In the genomic region with DNA sequence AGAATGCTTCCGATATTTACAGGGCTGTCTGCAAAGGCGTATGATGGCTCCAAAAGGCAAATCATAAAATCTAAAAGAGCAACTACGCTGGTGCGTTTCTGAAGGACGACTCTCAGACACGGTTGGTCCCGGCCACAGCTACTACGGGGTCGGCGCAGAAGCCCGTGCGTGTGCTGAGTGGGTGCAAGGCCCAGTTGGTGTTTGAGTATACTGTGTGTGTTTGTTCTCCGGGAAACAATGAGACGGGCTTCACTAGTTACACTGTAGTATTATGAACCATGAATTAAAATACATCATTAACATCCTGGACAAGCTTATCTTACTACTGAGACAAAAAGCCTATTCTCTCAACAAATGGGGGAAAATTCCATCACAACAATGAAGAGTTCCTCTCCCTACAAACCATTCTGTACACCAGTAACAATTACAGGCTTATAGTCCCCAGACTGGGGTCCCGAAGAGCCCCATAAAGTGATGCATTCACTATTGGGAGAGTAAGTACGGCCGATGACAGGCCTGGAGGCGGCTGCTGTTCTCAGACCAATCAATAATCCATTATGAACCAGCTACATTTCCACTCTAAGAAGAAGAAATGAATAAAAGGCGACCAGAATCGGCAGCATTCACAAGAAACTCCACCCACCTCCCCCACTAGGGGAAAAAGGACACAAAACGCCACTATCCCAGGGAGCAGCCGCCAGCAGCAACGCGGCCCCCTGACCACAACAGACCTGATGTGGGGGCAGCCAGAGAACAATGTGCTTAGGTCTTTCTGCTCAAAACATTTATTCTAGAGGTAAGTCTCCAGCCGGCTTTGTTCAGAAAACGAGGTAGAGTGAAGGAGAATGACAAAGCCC, we compare ENCODE assay signal across 8 cellular contexts. TPM values are rescaled to one million over a fixed set of nuclear protein-coding genes. Genes with fewer than 3 reads are reported as not detected.
DNase-seq lines count a peak whose midpoint lies in the region; ATAC-seq, FAIRE-seq and TF ChIP-seq lines count a peak whose summit lies in the region.

No MANE protein-coding gene starts in this region.

- H3K36me3 ChIP-seq in DOHH2 (ENCODE audit: control insufficient read depth, low read length) (peaks cover 3% of the 10 kb centered on the region), HUES48 (ENCODE audit: control insufficient read depth, insufficient read depth, low read length) (no peaks in the 10 kb centered on the region), astrocyte (ENCODE audit: insufficient read depth, low read length) (no peaks in the 10 kb centered on the region), smooth muscle cell (ENCODE audit: low read depth) (no peaks in the 10 kb centered on the region)

- peaks cover 3% of the 10 kb centered on the region; the same call in 1 of the 2 replicates for H3F3A ChIP-seq in DOHH2 (ENCODE audit: control insufficient read depth, insufficient read depth)
- H3F3A ChIP-seq in smooth muscle cell (ENCODE audit: low read depth) = peaks cover 49% of the 10 kb centered on the region

- H3K27ac ChIP-seq in DOHH2 (ENCODE audit: low read depth, low read length) = no peak overlapping the region
- H3K27ac ChIP-seq in HUES48 (ENCODE audit: low read depth, low read length) = peak overlapping the region; percentile 62
- peak overlapping the region; percentile 90 for H3K27ac ChIP-seq in astrocyte (ENCODE audit: low read depth, low read length)
- H3K27ac ChIP-seq in smooth muscle cell (ENCODE audit: low read depth) = peak overlapping the region; percentile 81

- H3K4me1 Mint-ChIP-seq in astrocyte (ENCODE audit: low read depth, unreplicated experiment) = peaks cover 73% of the 10 kb centered on the region
- peaks cover 65 to 67% of the 10 kb centered on the region in 2 donors for H3K4me1 Mint-ChIP-seq in immature natural killer cell

- no peak for FAIRE-seq in astrocyte (lab: Jason Lieb, UNC)

- peak overlapping the region; percentile 83 for H3K4me3 Mint-ChIP-seq in astrocyte (ENCODE audit: unreplicated experiment)
- H3K4me3 Mint-ChIP-seq in immature natural killer cell = peak overlapping the region; percentile 88 to 97 (median 93)

- H3K79me2 ChIP-seq in DOHH2 (ENCODE audit: control insufficient read depth, low read length) (peaks cover 100% of the 10 kb centered on the region), astrocyte (ENCODE audit: insufficient read depth, low read length) (peaks cover 94% of the 10 kb centered on the region), smooth muscle cell (ENCODE audit: low read depth) (peaks cover 74% of the 10 kb centered on the region)

- H3K9me3 ChIP-seq in DOHH2 (ENCODE audit: control insufficient read depth, insufficient read depth, low read length) (no peaks in the 10 kb centered on the region), HUES48 (ENCODE audit: control insufficient read depth, insufficient read depth, low read length) (no peaks in the 10 kb centered on the region), astrocyte (ENCODE audit: insufficient read depth, low read depth, low read length) (no peaks in the 10 kb centered on the region), smooth muscle cell (replicated peaks; ENCODE audit: low read depth) (no peaks in the 10 kb centered on the region)

- H3K27me3 ChIP-seq in DOHH2 (ENCODE audit: control insufficient read depth, low read length) = no peaks in the 10 kb centered on the region
- peaks cover 31% of the 10 kb centered on the region for H3K27me3 ChIP-seq in HUES48 (ENCODE audit: control insufficient read depth, insufficient read depth, low read length)
- no peaks in the 10 kb centered on the region for H3K27me3 ChIP-seq in astrocyte (ENCODE audit: insufficient read depth, low read length)
- H3K27me3 ChIP-seq in smooth muscle cell (ENCODE audit: low read depth) = no peaks in the 10 kb centered on the region

- H3K4me1 ChIP-seq in DOHH2 (ENCODE audit: control insufficient read depth, low read length) (peaks cover 47% of the 10 kb centered on the region), HUES48 (ENCODE audit: control insufficient read depth, insufficient read depth, low read length) (peaks cover 49% of the 10 kb centered on the region), astrocyte (ENCODE audit: insufficient read depth, low read length) (peaks cover 44% of the 10 kb centered on the region), smooth muscle cell (ENCODE audit: low read depth) (peaks cover 79% of the 10 kb centered on the region)

- DNase-seq in astrocyte (ENCODE audit: low read depth) = no peak
- no peak for DNase-seq in immature natural killer cell
- DNase-seq in smooth muscle cell (lab: John Stamatoyannopoulos, UW; ENCODE audit: unreplicated experiment) = no peak
- no peak for DNase-seq in stimulated activated naive CD4-positive, alpha-beta T cell (lab: John Stamatoyannopoulos, UW)
- DNase-seq in AG08396 (ENCODE audit: low spot score) = no peak

- WGBS in smooth muscle cell (ENCODE audit: low lambda C conversion rate) = 23% methylated on average over 26 of the region's 26 CpGs

- H3K27me3 Mint-ChIP-seq in astrocyte (ENCODE audit: low read depth, unreplicated experiment) = no peaks in the 10 kb centered on the region
- peaks cover 0 to 3% (median 1%) of the 10 kb centered on the region in 3 donors for H3K27me3 Mint-ChIP-seq in immature natural killer cell (ENCODE audit: low read depth in 3 of 3)

- H3K4me3 ChIP-seq in DOHH2 (ENCODE audit: low read length) = peak overlapping the region; percentile 58
- peak overlapping the region; percentile 50 for H3K4me3 ChIP-seq in HUES48 (ENCODE audit: low read depth, low read length)
- H3K4me3 ChIP-seq in astrocyte (ENCODE audit: insufficient read depth, low read depth, low read length) = peak overlapping the region; percentile 68
- H3K4me3 ChIP-seq in smooth muscle cell = peak overlapping the region; percentile 59

- H3K4me2 ChIP-seq in DOHH2 (ENCODE audit: low read length) (peak overlapping the region; percentile 72), astrocyte (ENCODE audit: low read length) (peak overlapping the region; percentile 92), smooth muscle cell (peak overlapping the region; percentile 91)

- H3K9me3 Mint-ChIP-seq in astrocyte (ENCODE audit: unreplicated experiment) = no peaks in the 10 kb centered on the region
- no peaks in the 10 kb centered on the region for H3K9me3 Mint-ChIP-seq in immature natural killer cell

- no peaks in the 10 kb centered on the region for H3K9me2 ChIP-seq in DOHH2 (replicated peaks; ENCODE audit: control insufficient read depth, low read length)

- no peak for TF ChIP-seq CTCF in DOHH2 (IDR thresholded peaks at IDR 0.05; ENCODE audit: low read depth, low read length, poor library complexity, severe bottlenecking)
- no peak for TF ChIP-seq CTCF in astrocyte (IDR thresholded peaks at IDR 0.05; ENCODE audit: insufficient read depth, low read depth, low read length)
- no peak for TF ChIP-seq CTCF in smooth muscle cell (IDR thresholded peaks at IDR 0.05; ENCODE audit: borderline replicate concordance, insufficient read depth, poor library complexity, severe bottlenecking)

- no peaks in the 10 kb centered on the region for H3K36me3 Mint-ChIP-seq in astrocyte (ENCODE audit: low read depth, unreplicated experiment)
- no peaks in the 10 kb centered on the region for H3K36me3 Mint-ChIP-seq in immature natural killer cell

- no peak for ATAC-seq in GM19397 (IDR thresholded peaks at IDR 0.05; ENCODE audit: unreplicated experiment)

- H2AFZ ChIP-seq in astrocyte (ENCODE audit: low read depth, low read length) = peak overlapping the region; percentile 55
- H2AFZ ChIP-seq in smooth muscle cell (ENCODE audit: low read depth) = no peak overlapping the region

- peaks cover 17% of the 10 kb centered on the region for H4K20me1 ChIP-seq in DOHH2 (ENCODE audit: control insufficient read depth, insufficient read depth, low read depth, low read length)
- H4K20me1 ChIP-seq in astrocyte (ENCODE audit: insufficient read depth, low read length) = peaks cover 10% of the 10 kb centered on the region
- peaks cover 97% of the 10 kb centered on the region for H4K20me1 ChIP-seq in smooth muscle cell (ENCODE audit: low read depth)

- H3K9ac ChIP-seq in HUES48 (ENCODE audit: low read depth, low read length) (no peak overlapping the region), astrocyte (ENCODE audit: low read length) (peak overlapping the region; percentile 89), smooth muscle cell (ENCODE audit: low read depth) (peak overlapping the region; percentile 71)

- H3K27ac Mint-ChIP-seq in astrocyte (ENCODE audit: unreplicated experiment) (peak overlapping the region; percentile 97), immature natural killer cell (peak overlapping the region; percentile 58 to 95 (median 90))

RNA-seq across cellular contexts. Expression of a gene that starts 43.3 kb away (rescaled TPM):
- total RNA-seq in astrocyte (55.9 and 59.8 TPM in 2 replicates), smooth muscle cell (24.2 and 32.3 TPM in 2 replicates)
- polyA plus RNA-seq in immature natural killer cell (1 to 10 TPM; 1.2 to 6.1 (median 2.0) TPM), smooth muscle cell (14.1 and 15.6 TPM in 2 replicates)
